Comparison of ENCODE assay signal across 1 cellular context in the genomic region with DNA sequence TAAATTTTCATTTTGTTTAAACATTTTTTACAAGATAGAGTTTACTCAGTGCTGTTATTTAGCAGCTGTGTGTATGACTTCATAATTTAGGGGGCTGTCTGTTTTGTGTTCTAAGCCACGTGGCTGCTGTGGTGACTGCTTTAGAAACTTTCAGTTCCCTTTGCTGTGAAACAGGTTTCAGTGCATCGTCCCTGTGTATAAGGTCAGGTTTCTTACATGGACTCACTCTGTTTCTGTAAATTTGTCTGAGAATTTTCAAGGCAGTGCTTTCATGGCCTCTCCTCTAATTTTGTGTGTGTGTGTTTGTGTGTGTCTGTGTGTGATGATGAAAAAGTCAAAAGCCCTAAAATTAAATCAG.
A peak's percentile ranks its signal among the peaks of the same experiment; 100 is the strongest.
TF ChIP-seq lines count a peak whose summit lies in the region.

No MANE protein-coding gene starts in this region.

TF ChIP-seq in GM12878, 131 proteins besides CTCF, POLR2A, EP300 and RAD21 (continued from another document):
- TF ChIP-seq, protein P1, sequence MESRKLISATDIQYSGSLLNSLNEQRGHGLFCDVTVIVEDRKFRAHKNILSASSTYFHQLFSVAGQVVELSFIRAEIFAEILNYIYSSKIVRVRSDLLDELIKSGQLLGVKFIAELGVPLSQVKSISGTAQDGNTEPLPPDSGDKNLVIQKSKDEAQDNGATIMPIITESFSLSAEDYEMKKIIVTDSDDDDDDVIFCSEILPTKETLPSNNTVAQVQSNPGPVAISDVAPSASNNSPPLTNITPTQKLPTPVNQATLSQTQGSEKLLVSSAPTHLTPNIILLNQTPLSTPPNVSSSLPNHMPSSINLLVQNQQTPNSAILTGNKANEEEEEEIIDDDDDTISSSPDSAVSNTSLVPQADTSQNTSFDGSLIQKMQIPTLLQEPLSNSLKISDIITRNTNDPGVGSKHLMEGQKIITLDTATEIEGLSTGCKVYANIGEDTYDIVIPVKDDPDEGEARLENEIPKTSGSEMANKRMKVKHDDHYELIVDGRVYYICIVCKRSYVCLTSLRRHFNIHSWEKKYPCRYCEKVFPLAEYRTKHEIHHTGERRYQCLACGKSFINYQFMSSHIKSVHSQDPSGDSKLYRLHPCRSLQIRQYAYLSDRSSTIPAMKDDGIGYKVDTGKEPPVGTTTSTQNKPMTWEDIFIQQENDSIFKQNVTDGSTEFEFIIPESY (IDR thresholded peaks at IDR 0.05) = no peak
- TF ChIP-seq KDM1A (IDR thresholded peaks at IDR 0.05; ENCODE audit: borderline replicate concordance) (no peak), ZNF384 (IDR thresholded peaks at IDR 0.05; ENCODE audit: borderline replicate concordance, low read depth, low read length) (no peak), FOXK2 (IDR thresholded peaks at IDR 0.05) (no peak), ZBED1 (IDR thresholded peaks at IDR 0.05; ENCODE audit: borderline replicate concordance) (peak; percentile 82), JUNB (IDR thresholded peaks at IDR 0.05) (peak; percentile 85), HDGF (IDR thresholded peaks at IDR 0.05) (no peak), CREM (IDR thresholded peaks at IDR 0.05; ENCODE audit: low read depth) (peak; percentile 92), NR2C1 (IDR thresholded peaks at IDR 0.05) (no peak), CHD2 (IDR thresholded peaks at IDR 0.05; ENCODE audit: borderline replicate concordance, low read depth, low read length) (no peak), GATAD2B (conservative IDR thresholded peaks at IDR 0.05; ENCODE audit: low read depth) (no peak), ZNF687 (IDR thresholded peaks at IDR 0.05) (peak; percentile 56; the same call in 1 of the 2 replicates), SMARCA5 (IDR thresholded peaks at IDR 0.05) (peak; percentile 59)
TF ChIP-seq in GM12878: peak in this region for 57.
